Comparison of ENCODE assay signal across 9 cellular contexts in the genomic region with DNA sequence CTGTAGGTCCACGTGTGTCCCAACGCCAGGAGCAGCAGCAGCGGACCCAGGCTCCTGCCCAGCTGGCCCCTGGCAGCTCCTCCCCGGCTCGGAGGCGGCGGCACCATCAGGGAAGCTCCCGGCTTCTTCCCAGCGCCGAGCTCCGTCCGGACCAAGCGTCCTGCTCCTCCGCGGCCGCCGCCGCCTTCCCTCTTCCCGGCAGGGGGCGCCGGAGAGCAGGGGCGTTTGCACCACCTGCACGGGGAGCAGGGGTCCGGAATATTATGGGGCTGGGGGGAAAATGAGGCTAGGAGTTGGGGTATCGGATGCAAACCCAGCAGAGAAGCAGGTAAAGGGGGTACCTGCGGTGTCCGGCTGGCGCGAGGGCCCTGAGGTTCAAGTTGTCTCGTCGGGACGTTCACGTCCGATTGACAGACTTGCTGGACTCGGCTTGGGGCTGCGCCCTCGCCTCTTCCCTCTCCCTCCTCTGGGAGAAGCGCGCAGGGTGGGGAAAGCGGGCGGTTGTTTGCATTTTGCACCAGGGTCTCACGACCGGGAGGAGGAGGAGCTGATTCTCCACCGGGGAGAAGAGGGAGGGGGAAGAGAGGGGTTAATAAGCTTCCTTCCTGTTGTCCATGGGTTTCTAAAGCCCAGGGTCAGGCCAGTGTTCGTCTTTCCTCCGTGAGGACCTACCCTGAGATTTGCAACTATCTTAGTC. TPM values are rescaled to one million over a fixed set of nuclear protein-coding genes. Genes with fewer than 3 reads are reported as not detected.
DNase-seq lines count a peak whose midpoint lies in the region; ATAC-seq and TF ChIP-seq lines count a peak whose summit lies in the region.
"Had no signal": no experiment of that assay in that cellular context is flagged by ENCODE, and none has a peak within 500 bp of the region (broad histone marks: within the 10 kb centered on the region; RNA-seq: fewer than 3 reads in every experiment).

A gene (minus strand): TSS at position 188 of the 697 bp plus-strand sequence.

- H2AFZ ChIP-seq in neural progenitor cell (replicated peaks), result peak within 1 kb of the TSS; percentile 92

- peaks cover 23% of the 10 kb centered on the region for H3F3A ChIP-seq in neural progenitor cell (ENCODE audit: low read depth)

- H3K36me3 ChIP-seq in neural progenitor cell (no peaks in the 10 kb centered on the region), uterus (no peaks in the 10 kb centered on the region)

- H3K4me3 ChIP-seq in AG10803 (ENCODE audit: low read length) (peak within 1 kb of the TSS; percentile 89), neural progenitor cell (peak within 1 kb of the TSS; percentile 64), uterus (peak within 1 kb of the TSS; percentile 50 to 63)

- H3K9me3 ChIP-seq in neural progenitor cell (ENCODE audit: low read depth), result no peaks in the 10 kb centered on the region
- H3K9me3 ChIP-seq in uterus, result no peaks in the 10 kb centered on the region

- DNase-seq in AG10803 (ENCODE audit: low read depth), result peak; percentile 70
- DNase-seq in HuH-7 (ENCODE audit: low spot score), result peak; percentile 49
- peak; percentile 57 to 62 for DNase-seq in activated CD4-positive, alpha-beta T cell treated with anti-CD3 and anti-CD28 coated beads, Interleukin-2, amount 50 U/mL, for 48 hours
- peak; percentile 76 for DNase-seq in fibroblast of peridontal ligament (ENCODE audit: extremely low read depth)
- DNase-seq in neural progenitor cell (ENCODE audit: low spot score), result peak; percentile 88
- DNase-seq in uterus, result peak; percentile 59 to 64
- DNase-seq in NCI-H1694 (lab: John Stamatoyannopoulos, UW), result no peak

- peak; percentile 80 for ATAC-seq in GM18907 (IDR thresholded peaks at IDR 0.05; ENCODE audit: unreplicated experiment)

- H3K79me2 ChIP-seq in neural progenitor cell (ENCODE audit: low read depth), result no peaks in the 10 kb centered on the region

- no peak within 1 kb of the TSS for H3K27ac ChIP-seq in neural progenitor cell
- H3K27ac ChIP-seq in uterus, result peak within 1 kb of the TSS; percentile 15 to 40

- TF ChIP-seq CTCF in AG10803 (conservative IDR thresholded peaks at IDR 0.05; ENCODE audit: low read length) (peak; percentile 73), neural progenitor cell (IDR thresholded peaks at IDR 0.05) (peak; percentile 97), uterus (IDR thresholded peaks at IDR 0.05) (peak; percentile 29 to 88 (median 82))

- no peak for TF ChIP-seq POLR2A in uterus (IDR thresholded peaks at IDR 0.05)

- H3K4me3 Mint-ChIP-seq in neural progenitor cell, result peak within 1 kb of the TSS; percentile 85

- peaks cover 36% of the 10 kb centered on the region for H3K4me1 Mint-ChIP-seq in neural progenitor cell

- peak within 1 kb of the TSS; percentile 95 for H3K4me2 ChIP-seq in neural progenitor cell

- H3K27me3 Mint-ChIP-seq in neural progenitor cell (ENCODE audit: insufficient read depth, low read depth), result peaks cover 19% of the 10 kb centered on the region

- peaks cover 4% of the 10 kb centered on the region for H4K20me1 ChIP-seq in neural progenitor cell (ENCODE audit: low read depth)

- H3K27me3 ChIP-seq in neural progenitor cell, result peaks cover 56% of the 10 kb centered on the region
- no peaks in the 10 kb centered on the region for H3K27me3 ChIP-seq in uterus

- H3K4me1 ChIP-seq in neural progenitor cell (peaks cover 58% of the 10 kb centered on the region), uterus (peaks cover 0 to 3% of the 10 kb centered on the region in 2 donors)

- no peak within 1 kb of the TSS for H3K9ac ChIP-seq in neural progenitor cell

- intact Hi-C loops in uterus (cut with DNase I; ENCODE audit: low total_unique reads), result no loop called here

- H3K27ac Mint-ChIP-seq in neural progenitor cell, result peak within 1 kb of the TSS; percentile 68
- H3K27ac Mint-ChIP-seq: IgD-negative memory B cell had no signal

- H3K36me3 Mint-ChIP-seq in neural progenitor cell, result no peaks in the 10 kb centered on the region

- no peaks in the 10 kb centered on the region for H3K9me3 Mint-ChIP-seq in neural progenitor cell

RNA-seq across cellular contexts. Expression of the gene that starts here (rescaled TPM):
- 2.9 and 6.4 TPM in 2 replicates for total RNA-seq in neural progenitor cell (ENCODE audit: low replicate concordance)
- total RNA-seq in uterus, result 10 to 100 TPM in 1 of 4 donors, 1 to 10 TPM in 3; 1.5 to 10.9 (median 4.6) TPM
